In genomic region chr7:95980073-95980655, GRCh38 we compare ENCODE assay signal across 24 cellular contexts.
DNase-seq lines count a peak whose midpoint lies in the region; ATAC-seq, FAIRE-seq and TF ChIP-seq lines count a peak whose summit lies in the region.
"Had no signal": no experiment of that assay in that cellular context is flagged by ENCODE, and none has a peak within 500 bp of the region (broad histone marks: within the 10 kb centered on the region; RNA-seq: fewer than 3 reads in every experiment).

No MANE protein-coding gene starts in this region.

- H3K27ac ChIP-seq in left ventricle myocardium inferior (replicated peaks): peak overlapping the region; percentile 54
- peak overlapping the region in 1 of 12 donors; percentile 14 for H3K27ac ChIP-seq in heart left ventricle
- no peak overlapping the region for H3K27ac ChIP-seq in endothelial cell of umbilical vein (ENCODE audit: insufficient read depth, low read depth, low read length)
- no peak overlapping the region for H3K27ac ChIP-seq in coronary artery
- H3K27ac ChIP-seq: BLaER1, KMS-11, PC-9, SJSA1 had no signal

- WGBS in heart left ventricle, 4 donors: 43 to 53% (median 46%) methylated on average over 8 of the region's 8 CpGs

- H3K27ac Mint-ChIP-seq in nephron: peak overlapping the region; percentile 38 to 81 (median 71)
- H3K27ac Mint-ChIP-seq: CD4-positive, CD25-positive, alpha-beta regulatory T cell had no signal

- H3K4me1 ChIP-seq in left ventricle myocardium inferior (peaks cover 20% of the 10 kb centered on the region), heart left ventricle (peaks cover 0 to 5% (median 0%) of the 10 kb centered on the region in 12 donors), endothelial cell of umbilical vein (ENCODE audit: control insufficient read depth, extremely low read depth, insufficient read depth, low read length) (peaks cover 9% of the 10 kb centered on the region)
- H3K4me1 ChIP-seq: BLaER1, SJSA1 had no signal

- H4K20me1 ChIP-seq in endothelial cell of umbilical vein (replicated peaks; ENCODE audit: control insufficient read depth, extremely low read depth, insufficient read depth, low read length): no peaks in the 10 kb centered on the region
- H4K20me1 ChIP-seq: BLaER1 had no signal

- H3K4me3 Mint-ChIP-seq in nephron: no peak overlapping the region
- H3K4me3 Mint-ChIP-seq: CD4-positive, CD25-positive, alpha-beta regulatory T cell had no signal

- no peak for TF ChIP-seq POLR2A in heart left ventricle (IDR thresholded peaks at IDR 0.05)
- TF ChIP-seq POLR2A in endothelial cell of umbilical vein (IDR thresholded peaks at IDR 0.05; ENCODE audit: low read depth, low read length): no peak

- intact Hi-C loops in left ventricle myocardium inferior (cut with micrococcal nuclease) (no loop called here), heart left ventricle (cut with DNase I) (loop anchor here in 1 of 10 donors (10.0 kb wide), 1 partner anchor 55 kb away; no protein-coding TSS in a partner anchor), endothelial cell of umbilical vein (cut with micrococcal nuclease) (no loop called here), left cardiac atrium (cut with DNase I) (no loop called here)

- H3K27me3 ChIP-seq in left ventricle myocardium inferior (ENCODE audit: low read depth) (no peaks in the 10 kb centered on the region), heart left ventricle (no peaks in the 10 kb centered on the region), endothelial cell of umbilical vein (ENCODE audit: control insufficient read depth in 2 of 2, insufficient read depth in 2 of 2, low read length in 2 of 2) (no peaks in the 10 kb centered on the region)
- H3K27me3 ChIP-seq: BLaER1, SJSA1 had no signal

- H3K9ac ChIP-seq in endothelial cell of umbilical vein (replicated peaks; ENCODE audit: extremely low read depth, insufficient read depth, low read length): no peak overlapping the region
- H3K9ac ChIP-seq: BLaER1, KMS-11 had no signal

- no peaks in the 10 kb centered on the region for H3K27me3 Mint-ChIP-seq in nephron (ENCODE audit: low read depth)

- POLR2A ChIA-PET in endothelial cell of umbilical vein (lab: Charles Lee): no interaction called here

- H3K9me3 Mint-ChIP-seq in nephron: no peaks in the 10 kb centered on the region
- H3K9me3 Mint-ChIP-seq: CD4-positive, CD25-positive, alpha-beta regulatory T cell had no signal

- ATAC-seq in heart left ventricle (no peak), left cardiac atrium (no peak)
- ATAC-seq: HCT116, Right ventricle myocardium inferior had no signal

- no peak for DNase-seq in left ventricle myocardium inferior
- DNase-seq in heart left ventricle: no peak
- peak; percentile 39 for DNase-seq in endothelial cell of umbilical vein (ENCODE audit: low read depth, low spot score)
- no peak for DNase-seq in coronary artery (ENCODE audit: low spot score)
- no peak for DNase-seq in left cardiac atrium
- no peak for DNase-seq in SHP77 treated with DMSO at 0.1 percent for 48 hours (lab: John Stamatoyannopoulos, UW)
- DNase-seq: 8988T; CD4-positive, CD25-positive, alpha-beta regulatory T cell; IMR-90; MM.1S; NCI-H1417; NCI-H1694; NCI-H2081; NCI-H2227 treated with DMSO at 0.1 percent for 48 hours; NCI-H526 treated with DMSO at 0.1 percent for 48 hours; PC-9 had no signal

- H2AFZ ChIP-seq in endothelial cell of umbilical vein (ENCODE audit: low read depth, low read length): no peak overlapping the region
- H2AFZ ChIP-seq: PC-9 had no signal

- H3K9me3 ChIP-seq in left ventricle myocardium inferior (replicated peaks) (no peaks in the 10 kb centered on the region), heart left ventricle (no peaks in the 10 kb centered on the region), endothelial cell of umbilical vein (replicated peaks; ENCODE audit: control insufficient read depth, insufficient read depth, low read length) (no peaks in the 10 kb centered on the region)
- H3K9me3 ChIP-seq: BLaER1, SJSA1 had no signal

- H3K9me1 ChIP-seq in endothelial cell of umbilical vein (replicated peaks; ENCODE audit: control insufficient read depth, extremely low read depth, insufficient read depth, low read length): no peaks in the 10 kb centered on the region

- no peaks in the 10 kb centered on the region for H3K79me2 ChIP-seq in endothelial cell of umbilical vein (ENCODE audit: control insufficient read depth, insufficient read depth, low read length)

- no TSS peak for BruUV-seq in endothelial cell of umbilical vein (replicated peaks; lab: Mats Ljungman, UMichigan)

- no peaks in the 10 kb centered on the region for H3K4me1 Mint-ChIP-seq in nephron
- H3K4me1 Mint-ChIP-seq: CD4-positive, CD25-positive, alpha-beta regulatory T cell had no signal

- dilution Hi-C loops in endothelial cell of umbilical vein (cut with MboI; ENCODE audit: extremely low pct_ligation_motif_present, low sequenced_read_pairs): no loop called here

- H3K4me2 ChIP-seq in endothelial cell of umbilical vein (ENCODE audit: insufficient read depth, low read length): no peak overlapping the region
- H3K4me2 ChIP-seq: BLaER1, KMS-11, PC-9 had no signal

- H3K4me3 ChIP-seq in left ventricle myocardium inferior: no peak overlapping the region
- H3K4me3 ChIP-seq in heart left ventricle: peak overlapping the region in 1 of 12 donors; percentile 0
- H3K4me3 ChIP-seq in endothelial cell of umbilical vein (replicated peaks in 1 of 3; ENCODE audit: insufficient read depth in 1 of 3, low read depth in 1 of 3, low read length in 3 of 3): no peak overlapping the region
- H3K4me3 ChIP-seq in coronary artery: no peak overlapping the region
- H3K4me3 ChIP-seq: BLaER1, PC-9, SJSA1 had no signal

- CTCF ChIA-PET in endothelial cell of umbilical vein (lab: Charles Lee): interaction anchor here (1.0 kb wide), 1 partner anchor 19 kb away, joined by 3 read pairs; no protein-coding TSS in a partner anchor

- FAIRE-seq in endothelial cell of umbilical vein (lab: Jason Lieb, UNC): peak; percentile 47
- FAIRE-seq: D721Med, HTR-8/SVneo had no signal

- no peaks in the 10 kb centered on the region for H3K36me3 Mint-ChIP-seq in nephron (ENCODE audit: low read depth)
- H3K36me3 Mint-ChIP-seq: CD4-positive, CD25-positive, alpha-beta regulatory T cell had no signal

- no peaks in the 10 kb centered on the region for H3K36me3 ChIP-seq in left ventricle myocardium inferior
- no peaks in the 10 kb centered on the region for H3K36me3 ChIP-seq in heart left ventricle
- H3K36me3 ChIP-seq in endothelial cell of umbilical vein (ENCODE audit: control insufficient read depth in 2 of 2, extremely low read depth in 1 of 2, insufficient read depth in 2 of 2, low read length in 2 of 2): no peaks in the 10 kb centered on the region
- H3K36me3 ChIP-seq: BLaER1, SJSA1 had no signal

- TF ChIP-seq CTCF in left ventricle myocardium inferior (IDR thresholded peaks at IDR 0.05; ENCODE audit: borderline replicate concordance) (no peak), heart left ventricle (IDR thresholded peaks at IDR 0.05) (no peak), endothelial cell of umbilical vein (IDR thresholded peaks at IDR 0.05; ENCODE audit: extremely low read depth in 1 of 2, insufficient read depth in 1 of 2, low read depth in 1 of 2, low read length in 2 of 2) (no peak), nephron (IDR thresholded peaks at IDR 0.05; ENCODE audit: unreplicated experiment in 3 of 3) (no peak), coronary artery (IDR thresholded peaks at IDR 0.05) (no peak)

TF ChIP-seq in endothelial cell of umbilical vein, 7 proteins besides CTCF, POLR2A, EP300 and RAD21:
- TF ChIP-seq EZH2 (IDR thresholded peaks at IDR 0.05; ENCODE audit: borderline replicate concordance, low read depth, low read length, severe bottlenecking) (no peak), JUN (IDR thresholded peaks at IDR 0.05; ENCODE audit: borderline replicate concordance, insufficient read depth, insufficient read length, low read depth) (no peak), GATA2 (IDR thresholded peaks at IDR 0.05; ENCODE audit: insufficient read depth, insufficient read length, low read depth, low read length) (no peak), MAX (IDR thresholded peaks at IDR 0.05; ENCODE audit: insufficient read depth, insufficient read length) (no peak), MYC (IDR thresholded peaks at IDR 0.05; ENCODE audit: low read depth, low read length) (no peak), POLR2AphosphoS5 (IDR thresholded peaks at IDR 0.05; ENCODE audit: insufficient read depth, low read depth, low read length) (no peak), FOS (IDR thresholded peaks at IDR 0.05; ENCODE audit: borderline replicate concordance, insufficient read depth, low read length) (no peak)
